In the genomic region with DNA sequence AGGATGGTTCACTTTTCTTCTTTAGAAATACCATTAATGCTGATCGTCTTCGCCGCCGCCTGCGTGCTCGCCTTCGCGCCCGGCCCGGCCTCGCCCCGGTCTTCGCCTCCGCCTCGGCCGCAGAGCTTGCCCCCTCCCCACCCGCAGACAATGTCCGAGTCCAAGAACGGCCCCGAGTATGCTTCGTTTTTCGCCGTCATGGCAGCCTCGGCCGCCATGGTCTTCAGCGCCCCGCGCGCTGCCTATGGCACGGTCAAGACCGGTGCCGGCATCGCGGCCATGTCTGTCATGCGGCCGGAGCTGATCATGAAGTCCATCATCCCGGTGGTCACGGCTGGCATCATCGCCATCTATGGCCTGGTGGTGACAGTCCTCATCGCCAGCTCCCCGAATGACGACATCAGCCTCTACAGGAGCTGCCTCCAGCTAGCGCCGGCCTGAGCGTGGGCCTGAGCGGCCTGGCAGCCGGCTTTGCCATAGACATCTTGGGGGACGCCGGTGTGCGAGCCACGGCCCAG, we compare ENCODE assay signal across 8 cellular contexts. TPM values are rescaled to one million over a fixed set of nuclear protein-coding genes. Genes with fewer than 3 reads are reported as not detected.
DNase-seq lines count a peak whose midpoint lies in the region; FAIRE-seq and TF ChIP-seq lines count a peak whose summit lies in the region.

No MANE protein-coding gene starts in this region.

- H3K4me1 Mint-ChIP-seq in activated naive CD8-positive, alpha-beta T cell (ENCODE audit: low read depth), result peaks cover 21% of the 10 kb centered on the region

- H2AFZ ChIP-seq in keratinocyte (ENCODE audit: control insufficient read depth, low read length), result peak overlapping the region; percentile 100

- no peaks in the 10 kb centered on the region for H3K27me3 Mint-ChIP-seq in activated naive CD8-positive, alpha-beta T cell

- no peaks in the 10 kb centered on the region for H4K20me1 ChIP-seq in keratinocyte (ENCODE audit: control insufficient read depth, extremely low read depth, insufficient read depth, low read length)

- H3K79me2 ChIP-seq in keratinocyte (ENCODE audit: control insufficient read depth, insufficient read depth, low read length), result no peaks in the 10 kb centered on the region

- H3K9me1 ChIP-seq in keratinocyte (ENCODE audit: control insufficient read depth, extremely low read depth, insufficient read depth, low read length), result no peaks in the 10 kb centered on the region

- no peaks in the 10 kb centered on the region for H3K36me3 Mint-ChIP-seq in activated naive CD8-positive, alpha-beta T cell

- peak overlapping the region; percentile 99 for H3K27ac Mint-ChIP-seq in activated naive CD8-positive, alpha-beta T cell

- no peaks in the 10 kb centered on the region for H3K9me3 Mint-ChIP-seq in activated naive CD8-positive, alpha-beta T cell (ENCODE audit: low read depth)

- H3K4me3 ChIP-seq in keratinocyte (ENCODE audit: control insufficient read depth in 2 of 3, extremely low read depth in 1 of 3, insufficient read depth in 2 of 3, low read depth in 1 of 3, low read length in 3 of 3), result peak overlapping the region; percentile 3 to 84 (median 57)

- dilution Hi-C loops in keratinocyte (cut with MboI; ENCODE audit: extremely low pct_ligation_motif_present, low sequenced_read_pairs), result no loop called here

- H3K4me1 ChIP-seq in keratinocyte (ENCODE audit: control insufficient read depth, extremely low read depth, insufficient read depth, low read length), result peaks cover 12% of the 10 kb centered on the region

- no peak overlapping the region for H3K27ac ChIP-seq in keratinocyte (ENCODE audit: control insufficient read depth, insufficient read depth, low read length)

- H3K9ac ChIP-seq in keratinocyte (ENCODE audit: control insufficient read depth, extremely low read depth, insufficient read depth, low read length), result peak overlapping the region; percentile 56

- TF ChIP-seq CTCF in keratinocyte (optimal IDR thresholded peaks at IDR 0.05 in 1 of 3, IDR thresholded peaks at IDR 0.05 in 1 of 3, conservative IDR thresholded peaks at IDR 0.05 in 1 of 3; ENCODE audit: extremely low read depth in 1 of 3, insufficient read depth in 2 of 3, low read length in 3 of 3), result no peak

- peak overlapping the region; percentile 88 for H3K4me3 Mint-ChIP-seq in activated naive CD8-positive, alpha-beta T cell

- peak; percentile 23 for DNase-seq in stimulated activated CD4-positive, alpha-beta T cell treated with anti-CD3 and anti-CD28 coated beads, Interleukin-12 subunit alpha, Interleukin-12 subunit beta, amount 100 ng/mL, for 4 hours
- DNase-seq in stimulated activated CD4-positive, alpha-beta T cell treated with anti-CD3 and anti-CD28 coated beads, Interleukin-1b, Interleukin-23, amount 100 ng/mL, for 48 hours, result no peak
- DNase-seq in keratinocyte (ENCODE audit: low read depth, low spot score) (no peak), SW480 (ENCODE audit: low spot score) (no peak), cortex of kidney (lab: John Stamatoyannopoulos, UW) (no peak), T-helper 9 cell (no peak)
- peak; percentile 21 for DNase-seq in stimulated activated CD8-positive, alpha-beta memory T cell treated with anti-CD3 and anti-CD28 coated beads, Interleukin-15, amount 100 ng/mL, for 24 hours (ENCODE audit: low read depth)

- peak overlapping the region; percentile 100 for H3K4me2 ChIP-seq in keratinocyte (ENCODE audit: control insufficient read depth, extremely low read depth, insufficient read depth, low read depth, low read length)

- no peaks in the 10 kb centered on the region for H3K27me3 ChIP-seq in keratinocyte (ENCODE audit: control insufficient read depth, extremely low read depth, insufficient read depth, low read length)

- H3K9me3 ChIP-seq in keratinocyte (ENCODE audit: control insufficient read depth, low read depth, low read length), result no peaks in the 10 kb centered on the region

- H3K36me3 ChIP-seq in keratinocyte (ENCODE audit: control insufficient read depth in 2 of 2, extremely low read depth in 1 of 2, insufficient read depth in 2 of 2, low read length in 2 of 2), result no peaks in the 10 kb centered on the region

- FAIRE-seq in keratinocyte (lab: Jason Lieb, UNC), result no peak

RNA-seq across cellular contexts. Expression of a gene that starts 4.7 kb away (rescaled TPM):
- polyA plus RNA-seq in keratinocyte, result 0.01 to 0.05 TPM in 2 of 3 replicates, not detected in the other
- polyA plus RNA-seq in keratinocyte (2011; ENCODE audit: low read depth), result not detected
- 0.03 TPM in 1 of 2 replicates, not detected in the other for polyA plus RNA-seq in keratinocyte (2011; cell fraction: cytosol; rRNA removed)
- polyA plus RNA-seq in keratinocyte (2011; cell fraction: nucleus; rRNA removed), result not detected in 2 replicates
- polyA plus RNA-seq in keratinocyte (2012; ENCODE audit: low replicate concordance), result 0.08 TPM in 1 of 2 replicates, not detected in the other
- polyA minus RNA-seq in keratinocyte, result not detected in 3 replicates
- not detected for polyA minus RNA-seq in keratinocyte (2011; cell fraction: cytosol; rRNA and poly(A)+ RNA removed)
- not detected in 2 replicates for polyA minus RNA-seq in keratinocyte (2011; cell fraction: nucleus; rRNA and poly(A)+ RNA removed)

RNA-seq across cellular contexts. Expression of a gene that starts 18.8 kb away (rescaled TPM):
- polyA plus RNA-seq in keratinocyte, result 14.1 to 18.8 TPM (median 16.7 TPM) in 3 replicates
- 7.7 TPM for polyA plus RNA-seq in keratinocyte (2011; ENCODE audit: low read depth)
- polyA plus RNA-seq in keratinocyte (2011; cell fraction: cytosol; rRNA removed), result 12.2 and 12.8 TPM in 2 replicates
- polyA plus RNA-seq in keratinocyte (2011; cell fraction: nucleus; rRNA removed), result 21.2 and 24.7 TPM in 2 replicates
- 11.4 and 16.6 TPM in 2 replicates for polyA plus RNA-seq in keratinocyte (2012; ENCODE audit: low replicate concordance)
- 7.4 to 15.6 TPM (median 7.6 TPM) in 3 replicates for polyA minus RNA-seq in keratinocyte
- polyA minus RNA-seq in keratinocyte (2011; cell fraction: cytosol; rRNA and poly(A)+ RNA removed), result 12.5 TPM
- 6.9 and 8.9 TPM in 2 replicates for polyA minus RNA-seq in keratinocyte (2011; cell fraction: nucleus; rRNA and poly(A)+ RNA removed)

RNA-seq across cellular contexts. Expression of a gene that starts 54.7 kb away (rescaled TPM):
- 4.2 to 6.5 TPM (median 5.0 TPM) in 3 replicates for polyA plus RNA-seq in keratinocyte
- 1.4 TPM for polyA plus RNA-seq in keratinocyte (2011; ENCODE audit: low read depth)
- 3.3 and 5.7 TPM in 2 replicates for polyA plus RNA-seq in keratinocyte (2011; cell fraction: cytosol; rRNA removed)
- 8.0 and 8.2 TPM in 2 replicates for polyA plus RNA-seq in keratinocyte (2011; cell fraction: nucleus; rRNA removed)
- 3.0 and 3.6 TPM in 2 replicates for polyA plus RNA-seq in keratinocyte (2012; ENCODE audit: low replicate concordance)
- 5.6 to 13.1 TPM (median 10.2 TPM) in 3 replicates for polyA minus RNA-seq in keratinocyte
- 5.4 TPM for polyA minus RNA-seq in keratinocyte (2011; cell fraction: cytosol; rRNA and poly(A)+ RNA removed)
- 6.0 and 10.6 TPM in 2 replicates for polyA minus RNA-seq in keratinocyte (2011; cell fraction: nucleus; rRNA and poly(A)+ RNA removed)

Comparison
In these comparisons a context has a peak if more than half of its experiments do, and no peak if none do; other contexts are left out.
1. DNase-seq: peak in stimulated activated CD4-positive, alpha-beta T cell treated with anti-CD3 and anti-CD28 coated beads, Interleukin-12 subunit alpha, Interleukin-12 subunit beta, amount 100 ng/mL, for 4 hours (single experiment) and stimulated activated CD8-positive, alpha-beta memory T cell treated with anti-CD3 and anti-CD28 coated beads, Interleukin-15, amount 100 ng/mL, for 24 hours (single experiment); none in stimulated activated CD4-positive, alpha-beta T cell treated with anti-CD3 and anti-CD28 coated beads, Interleukin-1b, Interleukin-23, amount 100 ng/mL, for 48 hours (single experiment), keratinocyte (single experiment), SW480 (single experiment), cortex of kidney (single experiment) and T-helper 9 cell (single experiment).